Comparison of ENCODE assay signal across 16 cellular contexts in the genomic region with DNA sequence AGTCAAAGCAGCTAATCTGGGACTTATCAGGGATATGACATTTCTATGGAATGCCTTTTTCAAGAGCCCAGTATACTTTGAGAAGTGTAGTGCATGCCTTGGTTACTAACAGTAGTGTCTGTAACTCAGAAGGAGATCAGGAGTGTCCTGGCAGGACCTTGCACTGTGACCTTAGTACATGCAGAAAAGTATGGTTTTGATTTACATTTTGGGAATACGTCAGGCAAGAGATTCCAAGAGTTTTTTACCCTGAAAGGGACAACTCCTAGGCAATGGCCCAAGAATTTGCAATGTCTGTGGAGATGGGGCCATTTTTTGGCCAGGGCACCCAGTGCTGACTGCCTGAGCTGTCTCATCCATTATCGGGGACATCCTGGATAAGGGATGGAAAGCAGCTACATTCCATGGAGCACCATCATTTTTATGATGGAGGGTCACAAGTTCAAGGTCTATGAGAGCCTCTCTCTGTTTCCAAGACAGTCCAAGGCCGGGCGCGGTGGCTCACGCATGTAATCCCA.
DNase-seq lines count a peak whose midpoint lies in the region; ATAC-seq and TF ChIP-seq lines count a peak whose summit lies in the region.
"Had no signal": no experiment of that assay in that cellular context is flagged by ENCODE, and none has a peak within 500 bp of the region (broad histone marks: within the 10 kb centered on the region; RNA-seq: fewer than 3 reads in every experiment).

No MANE protein-coding gene starts in this region.

- H3K27me3 ChIP-seq in foreskin keratinocyte, result peaks cover 1% of the 10 kb centered on the region

- intact Hi-C loops in sciatic nerve (cut with DNase I), result no loop called here

- H3K4me3 ChIP-seq in fibroblast of the aortic adventitia (ENCODE audit: low read depth, low read length), result no peak overlapping the region

- TF ChIP-seq CTCF in AG09319 (IDR thresholded peaks at IDR 0.05; ENCODE audit: low read depth, low read length), result no peak
- no peak for TF ChIP-seq CTCF in fibroblast of the aortic adventitia (IDR thresholded peaks at IDR 0.05; ENCODE audit: insufficient read depth, low read length)
- no peak for TF ChIP-seq CTCF in foreskin keratinocyte (conservative IDR thresholded peaks at IDR 0.05)

- DNase-seq in AG09319 (ENCODE audit: extremely low read depth, low read depth) (peak; percentile 88), fibroblast of the aortic adventitia (ENCODE audit: low read depth) (peak; percentile 99), sciatic nerve (ENCODE audit: low spot score) (no peak), foreskin keratinocyte (no peak), NCI-H2227 treated with DMSO at 0.1 percent for 48 hours (lab: John Stamatoyannopoulos, UW) (no peak)
- DNase-seq in NK-92 treated with Interleukin-12 subunit alpha and Interleukin-12 subunit beta, amount 100 ng/mL, for 24 hours (lab: John Stamatoyannopoulos, UW), result no peak
- DNase-seq: activated gamma-delta T cell treated with Interleukin-2 at 50 U/mL for 16 hours; DMS 273 treated with DMSO at 0.1 percent for 48 hours; effector memory CD4-positive, alpha-beta T cell; NCI-H187; NCI-H524 treated with DMSO at 0.1 percent for 48 hours; stimulated activated CD4-positive, alpha-beta T cell treated with anti-CD3 and anti-CD28 coated beads, Interleukin-4, amount 100 ng/mL, for 24 hours; SW 1271; WERI-Rb-1 had no signal

- no peak overlapping the region for H3K27ac ChIP-seq in foreskin keratinocyte
- H3K27ac ChIP-seq: WERI-Rb-1 had no signal

- ATAC-seq in SK-N-SH treated with all-trans-retinoic acid at 6 μM for 48 hours (peak; percentile 91), sciatic nerve (peak; percentile 54), foreskin keratinocyte (no peak), GM18505 (IDR thresholded peaks at IDR 0.05; ENCODE audit: unreplicated experiment) (no peak)

- H3K4me1 ChIP-seq in foreskin keratinocyte, result no peaks in the 10 kb centered on the region

- TF ChIP-seq POLR2A in GM18505 (IDR thresholded peaks at IDR 0.05; ENCODE audit: borderline replicate concordance, extremely low read depth, insufficient read depth, insufficient read length), result no peak

TF ChIP-seq in SK-N-SH treated with all-trans-retinoic acid at 6 μM for 48 hours, 23 proteins besides CTCF, POLR2A, EP300 and RAD21 (continues in another document):
- no peak for TF ChIP-seq ARNTL (CRISPR knock-in tag; IDR thresholded peaks at IDR 0.05; ENCODE audit: borderline replicate concordance, low read depth)
- TF ChIP-seq ZFP3 (CRISPR knock-in tag; IDR thresholded peaks at IDR 0.05), result no peak
- TF ChIP-seq GLIS3 (CRISPR knock-in tag; IDR thresholded peaks at IDR 0.05), result 0 out of 2 replicates have a peak, but pooled peaks have one; percentile 23
- no peak for TF ChIP-seq ZFP30 (CRISPR knock-in tag; IDR thresholded peaks at IDR 0.05)
- TF ChIP-seq RARB (CRISPR knock-in tag; IDR thresholded peaks at IDR 0.05), result no peak
- peak; percentile 8; the same call in 1 of the 2 replicates for TF ChIP-seq SNAI2 (CRISPR knock-in tag; IDR thresholded peaks at IDR 0.05)
- TF ChIP-seq ISL1 (CRISPR knock-in tag; IDR thresholded peaks at IDR 0.05), result peak; percentile 89
- no peak for TF ChIP-seq PPARA (CRISPR knock-in tag; IDR thresholded peaks at IDR 0.05; ENCODE audit: borderline replicate concordance)
- TF ChIP-seq, protein P1, sequence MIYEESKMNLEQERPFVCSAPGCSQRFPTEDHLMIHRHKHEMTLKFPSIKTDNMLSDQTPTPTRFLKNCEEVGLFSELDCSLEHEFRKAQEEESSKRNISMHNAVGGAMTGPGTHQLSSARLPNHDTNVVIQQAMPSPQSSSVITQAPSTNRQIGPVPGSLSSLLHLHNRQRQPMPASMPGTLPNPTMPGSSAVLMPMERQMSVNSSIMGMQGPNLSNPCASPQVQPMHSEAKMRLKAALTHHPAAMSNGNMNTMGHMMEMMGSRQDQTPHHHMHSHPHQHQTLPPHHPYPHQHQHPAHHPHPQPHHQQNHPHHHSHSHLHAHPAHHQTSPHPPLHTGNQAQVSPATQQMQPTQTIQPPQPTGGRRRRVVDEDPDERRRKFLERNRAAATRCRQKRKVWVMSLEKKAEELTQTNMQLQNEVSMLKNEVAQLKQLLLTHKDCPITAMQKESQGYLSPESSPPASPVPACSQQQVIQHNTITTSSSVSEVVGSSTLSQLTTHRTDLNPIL (CRISPR knock-in tag; IDR thresholded peaks at IDR 0.05; ENCODE audit: low read depth), result peak; percentile 71
- TF ChIP-seq, protein P2, sequence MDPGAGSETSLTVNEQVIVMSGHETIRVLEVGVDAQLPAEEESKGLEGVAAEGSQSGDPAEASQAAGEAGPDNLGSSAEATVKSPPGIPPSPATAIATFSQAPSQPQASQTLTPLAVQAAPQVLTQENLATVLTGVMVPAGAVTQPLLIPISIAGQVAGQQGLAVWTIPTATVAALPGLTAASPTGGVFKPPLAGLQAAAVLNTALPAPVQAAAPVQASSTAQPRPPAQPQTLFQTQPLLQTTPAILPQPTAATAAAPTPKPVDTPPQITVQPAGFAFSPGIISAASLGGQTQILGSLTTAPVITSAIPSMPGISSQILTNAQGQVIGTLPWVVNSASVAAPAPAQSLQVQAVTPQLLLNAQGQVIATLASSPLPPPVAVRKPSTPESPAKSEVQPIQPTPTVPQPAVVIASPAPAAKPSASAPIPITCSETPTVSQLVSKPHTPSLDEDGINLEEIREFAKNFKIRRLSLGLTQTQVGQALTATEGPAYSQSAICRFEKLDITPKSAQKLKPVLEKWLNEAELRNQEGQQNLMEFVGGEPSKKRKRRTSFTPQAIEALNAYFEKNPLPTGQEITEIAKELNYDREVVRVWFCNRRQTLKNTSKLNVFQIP (CRISPR knock-in tag; IDR thresholded peaks at IDR 0.05; ENCODE audit: borderline replicate concordance, low read depth), result no peak
- no peak for TF ChIP-seq TOX (CRISPR knock-in tag; IDR thresholded peaks at IDR 0.05; ENCODE audit: borderline replicate concordance)
- TF ChIP-seq, protein P3, sequence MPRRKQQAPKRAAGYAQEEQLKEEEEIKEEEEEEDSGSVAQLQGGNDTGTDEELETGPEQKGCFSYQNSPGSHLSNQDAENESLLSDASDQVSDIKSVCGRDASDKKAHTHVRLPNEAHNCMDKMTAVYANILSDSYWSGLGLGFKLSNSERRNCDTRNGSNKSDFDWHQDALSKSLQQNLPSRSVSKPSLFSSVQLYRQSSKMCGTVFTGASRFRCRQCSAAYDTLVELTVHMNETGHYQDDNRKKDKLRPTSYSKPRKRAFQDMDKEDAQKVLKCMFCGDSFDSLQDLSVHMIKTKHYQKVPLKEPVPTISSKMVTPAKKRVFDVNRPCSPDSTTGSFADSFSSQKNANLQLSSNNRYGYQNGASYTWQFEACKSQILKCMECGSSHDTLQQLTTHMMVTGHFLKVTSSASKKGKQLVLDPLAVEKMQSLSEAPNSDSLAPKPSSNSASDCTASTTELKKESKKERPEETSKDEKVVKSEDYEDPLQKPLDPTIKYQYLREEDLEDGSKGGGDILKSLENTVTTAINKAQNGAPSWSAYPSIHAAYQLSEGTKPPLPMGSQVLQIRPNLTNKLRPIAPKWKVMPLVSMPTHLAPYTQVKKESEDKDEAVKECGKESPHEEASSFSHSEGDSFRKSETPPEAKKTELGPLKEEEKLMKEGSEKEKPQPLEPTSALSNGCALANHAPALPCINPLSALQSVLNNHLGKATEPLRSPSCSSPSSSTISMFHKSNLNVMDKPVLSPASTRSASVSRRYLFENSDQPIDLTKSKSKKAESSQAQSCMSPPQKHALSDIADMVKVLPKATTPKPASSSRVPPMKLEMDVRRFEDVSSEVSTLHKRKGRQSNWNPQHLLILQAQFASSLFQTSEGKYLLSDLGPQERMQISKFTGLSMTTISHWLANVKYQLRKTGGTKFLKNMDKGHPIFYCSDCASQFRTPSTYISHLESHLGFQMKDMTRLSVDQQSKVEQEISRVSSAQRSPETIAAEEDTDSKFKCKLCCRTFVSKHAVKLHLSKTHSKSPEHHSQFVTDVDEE (CRISPR knock-in tag; IDR thresholded peaks at IDR 0.05), result no peak
- TF ChIP-seq, protein P4, sequence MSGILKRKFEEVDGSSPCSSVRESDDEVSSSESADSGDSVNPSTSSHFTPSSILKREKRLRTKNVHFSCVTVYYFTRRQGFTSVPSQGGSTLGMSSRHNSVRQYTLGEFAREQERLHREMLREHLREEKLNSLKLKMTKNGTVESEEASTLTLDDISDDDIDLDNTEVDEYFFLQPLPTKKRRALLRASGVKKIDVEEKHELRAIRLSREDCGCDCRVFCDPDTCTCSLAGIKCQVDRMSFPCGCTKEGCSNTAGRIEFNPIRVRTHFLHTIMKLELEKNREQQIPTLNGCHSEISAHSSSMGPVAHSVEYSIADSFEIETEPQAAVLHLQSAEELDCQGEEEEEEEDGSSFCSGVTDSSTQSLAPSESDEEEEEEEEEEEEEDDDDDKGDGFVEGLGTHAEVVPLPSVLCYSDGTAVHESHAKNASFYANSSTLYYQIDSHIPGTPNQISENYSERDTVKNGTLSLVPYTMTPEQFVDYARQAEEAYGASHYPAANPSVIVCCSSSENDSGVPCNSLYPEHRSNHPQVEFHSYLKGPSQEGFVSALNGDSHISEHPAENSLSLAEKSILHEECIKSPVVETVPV (CRISPR knock-in tag; IDR thresholded peaks at IDR 0.05), result peak; percentile 15; the same call in 1 of the 2 replicates
- TF ChIP-seq OSR1 (CRISPR knock-in tag; IDR thresholded peaks at IDR 0.05), result no peak
- TF ChIP-seq, protein P5, sequence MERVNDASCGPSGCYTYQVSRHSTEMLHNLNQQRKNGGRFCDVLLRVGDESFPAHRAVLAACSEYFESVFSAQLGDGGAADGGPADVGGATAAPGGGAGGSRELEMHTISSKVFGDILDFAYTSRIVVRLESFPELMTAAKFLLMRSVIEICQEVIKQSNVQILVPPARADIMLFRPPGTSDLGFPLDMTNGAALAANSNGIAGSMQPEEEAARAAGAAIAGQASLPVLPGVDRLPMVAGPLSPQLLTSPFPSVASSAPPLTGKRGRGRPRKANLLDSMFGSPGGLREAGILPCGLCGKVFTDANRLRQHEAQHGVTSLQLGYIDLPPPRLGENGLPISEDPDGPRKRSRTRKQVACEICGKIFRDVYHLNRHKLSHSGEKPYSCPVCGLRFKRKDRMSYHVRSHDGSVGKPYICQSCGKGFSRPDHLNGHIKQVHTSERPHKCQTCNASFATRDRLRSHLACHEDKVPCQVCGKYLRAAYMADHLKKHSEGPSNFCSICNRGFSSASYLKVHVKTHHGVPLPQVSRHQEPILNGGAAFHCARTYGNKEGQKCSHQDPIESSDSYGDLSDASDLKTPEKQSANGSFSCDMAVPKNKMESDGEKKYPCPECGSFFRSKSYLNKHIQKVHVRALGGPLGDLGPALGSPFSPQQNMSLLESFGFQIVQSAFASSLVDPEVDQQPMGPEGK (CRISPR knock-in tag; IDR thresholded peaks at IDR 0.05; ENCODE audit: borderline replicate concordance), result peak; percentile 25; the same call in 1 of the 2 replicates
- TF ChIP-seq TCF4 (CRISPR knock-in tag; IDR thresholded peaks at IDR 0.05; ENCODE audit: borderline replicate concordance), result no peak
- TF ChIP-seq ESRRG (CRISPR knock-in tag; IDR thresholded peaks at IDR 0.05), result no peak
- no peak for TF ChIP-seq ZNF565 (CRISPR knock-in tag; conservative IDR thresholded peaks at IDR 0.05; ENCODE audit: low read depth)
- TF ChIP-seq ZC3H10 (CRISPR knock-in tag; IDR thresholded peaks at IDR 0.05), result no peak
- TF ChIP-seq CSDC2 (CRISPR knock-in tag; IDR thresholded peaks at IDR 0.05), result 0 out of 2 replicates have a peak, but pooled peaks have one; percentile 42

Comparison
In these comparisons a context has a peak if more than half of its experiments do, and no peak if none do; other contexts are left out.
1. DNase-seq: peak in AG09319 (single experiment) and fibroblast of the aortic adventitia (single experiment); none in sciatic nerve (single experiment), NK-92 treated with Interleukin-12 subunit alpha and Interleukin-12 subunit beta, amount 100 ng/mL, for 24 hours (single experiment), foreskin keratinocyte (0 of 2) and NCI-H2227 treated with DMSO at 0.1 percent for 48 hours (single experiment).
2. ATAC-seq: peak in SK-N-SH treated with all-trans-retinoic acid at 6 μM for 48 hours (single experiment) and sciatic nerve (single experiment); none in foreskin keratinocyte (single experiment) and GM18505 (single experiment).